Comparison of ENCODE assay signal across 20 cellular contexts in the genomic region with DNA sequence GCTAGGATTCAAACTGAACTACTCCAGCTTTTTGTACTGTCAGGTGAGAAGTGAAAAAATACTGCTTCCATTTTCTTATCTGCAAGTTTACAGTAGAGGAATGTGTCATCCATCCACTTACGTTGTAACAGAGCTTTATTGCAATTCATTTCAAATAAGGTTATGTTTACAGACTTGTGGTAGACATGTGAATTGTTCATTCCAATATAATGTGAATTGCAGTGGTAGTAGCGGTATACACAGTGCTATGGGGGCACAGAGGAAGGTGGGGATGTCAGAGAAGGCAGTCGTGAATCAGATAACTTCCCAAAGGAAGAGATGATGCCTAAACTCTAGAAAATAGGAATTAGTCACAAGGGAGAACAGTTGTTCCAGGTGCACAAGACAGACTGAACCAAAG. TPM values are rescaled to one million over a fixed set of nuclear protein-coding genes. Genes with fewer than 3 reads are reported as not detected.
DNase-seq lines count a peak whose midpoint lies in the region; ATAC-seq, FAIRE-seq and TF ChIP-seq lines count a peak whose summit lies in the region.
"Had no signal": no experiment of that assay in that cellular context is flagged by ENCODE, and none has a peak within 500 bp of the region (broad histone marks: within the 10 kb centered on the region; RNA-seq: fewer than 3 reads in every experiment).

No MANE protein-coding gene starts in this region.

- no peaks in the 10 kb centered on the region for H3K9me2 ChIP-seq in hepatocyte (replicated peaks; ENCODE audit: insufficient read depth)

- ATAC-seq in WTC11 = no peak
- ATAC-seq: activated CD4-positive, CD25-positive, alpha-beta regulatory T cell treated with anti-CD3 and anti-CD28 coated beads, Interleukin-2, amount 50 U/mL, for 24 hours; activated T-helper 17 cell treated with anti-CD3 and anti-CD28 coated beads, Interleukin-2, amount 50 U/mL, for 72 hours; heart left ventricle; naive thymus-derived CD4-positive, alpha-beta T cell had no signal

- no peaks in the 10 kb centered on the region for H3K9me3 Mint-ChIP-seq in astrocyte (ENCODE audit: unreplicated experiment)
- no peaks in the 10 kb centered on the region for H3K9me3 Mint-ChIP-seq in WTC11
- H3K9me3 Mint-ChIP-seq in activated T-helper 2 cell treated with anti-CD3 and anti-CD28 coated beads, Interferon-gamma antibody, Interleukin-2, Interleukin-4, amounts not matched to agents 10 μg/mL and 5 μg/mL and 100 μg/mL, durations not matched to agents 14 hours and 24 hours and 36 hours = no peaks in the 10 kb centered on the region
- H3K9me3 Mint-ChIP-seq: activated T-helper 17 cell treated with anti-CD3 and anti-CD28 coated beads, Interleukin-2, amount 50 U/mL, for 72 hours; naive thymus-derived CD4-positive, alpha-beta T cell had no signal

- TF ChIP-seq CTCF in AG10803 (conservative IDR thresholded peaks at IDR 0.05; ENCODE audit: low read length) (no peak), HEK293 (tag by site-specific recombination; IDR thresholded peaks at IDR 0.05) (no peak), astrocyte (IDR thresholded peaks at IDR 0.05; ENCODE audit: insufficient read depth, low read depth, low read length) (peak; percentile 8), hepatocyte (IDR thresholded peaks at IDR 0.05; ENCODE audit: poor library complexity) (no peak), WTC11 (IDR thresholded peaks at IDR 0.05) (no peak), kidney (IDR thresholded peaks at IDR 0.05; ENCODE audit: borderline replicate concordance, extremely low read depth, insufficient read depth) (no peak)

- no peak overlapping the region for H2AFZ ChIP-seq in astrocyte (ENCODE audit: low read depth, low read length)
- no peak overlapping the region for H2AFZ ChIP-seq in hepatocyte
- H2AFZ ChIP-seq: parathyroid adenoma had no signal

- H3K27me3 Mint-ChIP-seq in astrocyte (ENCODE audit: low read depth, unreplicated experiment) = no peaks in the 10 kb centered on the region
- H3K27me3 Mint-ChIP-seq in WTC11 (ENCODE audit: low read depth) = no peaks in the 10 kb centered on the region
- H3K27me3 Mint-ChIP-seq in activated T-helper 2 cell treated with anti-CD3 and anti-CD28 coated beads, Interferon-gamma antibody, Interleukin-2, Interleukin-4, amounts not matched to agents 10 μg/mL and 5 μg/mL and 100 μg/mL, durations not matched to agents 14 hours and 24 hours and 36 hours (ENCODE audit: low read depth) = no peaks in the 10 kb centered on the region
- H3K27me3 Mint-ChIP-seq: activated T-helper 17 cell treated with anti-CD3 and anti-CD28 coated beads, Interleukin-2, amount 50 U/mL, for 72 hours; naive thymus-derived CD4-positive, alpha-beta T cell had no signal

- H3K27ac ChIP-seq in HEK293 (ENCODE audit: extremely low read depth, low read depth, low read length) (no peak overlapping the region), astrocyte (ENCODE audit: low read depth, low read length) (peak overlapping the region; percentile 75), hepatocyte (no peak overlapping the region), kidney (ENCODE audit: low read depth in 2 of 2, low read length in 2 of 2) (no peak overlapping the region)
- H3K27ac ChIP-seq: coronary artery, heart left ventricle, parathyroid adenoma had no signal

- peak overlapping the region; percentile 1 for H3K27ac Mint-ChIP-seq in astrocyte (ENCODE audit: unreplicated experiment)
- no peak overlapping the region for H3K27ac Mint-ChIP-seq in WTC11
- no peak overlapping the region for H3K27ac Mint-ChIP-seq in activated T-helper 2 cell treated with anti-CD3 and anti-CD28 coated beads, Interferon-gamma antibody, Interleukin-2, Interleukin-4, amounts not matched to agents 10 μg/mL and 5 μg/mL and 100 μg/mL, durations not matched to agents 14 hours and 24 hours and 36 hours
- H3K27ac Mint-ChIP-seq: activated T-helper 17 cell treated with anti-CD3 and anti-CD28 coated beads, Interleukin-2, amount 50 U/mL, for 72 hours had no signal

- CTCF ChIA-PET in HEK293 (lab: Yijun Ruan, JAX) (interaction anchor here (0.7 to 1.9 kb wide), 3 partner anchors 16 to 679 kb away, joined by 4 to 6 read pairs (median 5); a partner anchor contains a TSS), WTC11 (lab: Charles Lee) (no interaction called here)

- POLR2A ChIA-PET in HEK293 (lab: Yijun Ruan, JAX) (no interaction called here), WTC11 (lab: Charles Lee) (no interaction called here)

- H3K4me2 ChIP-seq in astrocyte (ENCODE audit: low read length) (no peak overlapping the region), hepatocyte (no peak overlapping the region)

- H3K36me3 ChIP-seq in HEK293 (ENCODE audit: control insufficient read depth in 2 of 2, insufficient read depth in 1 of 2, low read length in 2 of 2) = peaks cover 0 to 82% of the 10 kb centered on the region in 2 experiments; a peak in 2 of 3 replicates
- peaks cover 30% of the 10 kb centered on the region for H3K36me3 ChIP-seq in astrocyte (ENCODE audit: insufficient read depth, low read length)
- no peaks in the 10 kb centered on the region for H3K36me3 ChIP-seq in hepatocyte (replicated peaks; ENCODE audit: insufficient read depth, low read depth)
- H3K36me3 ChIP-seq in kidney (ENCODE audit: control insufficient read depth in 1 of 2, insufficient read depth in 2 of 2, low read length in 2 of 2) = peaks cover 20 to 24% of the 10 kb centered on the region in 2 donors

- H3K4me3 ChIP-seq in AG10803 (ENCODE audit: low read length) = no peak overlapping the region
- H3K4me3 ChIP-seq in HEK293 (ENCODE audit: low read depth, low read length) = no peak overlapping the region
- H3K4me3 ChIP-seq in astrocyte (ENCODE audit: insufficient read depth, low read depth, low read length) = no peak overlapping the region
- no peak overlapping the region for H3K4me3 ChIP-seq in hepatocyte
- H3K4me3 ChIP-seq in kidney (ENCODE audit: low read length in 2 of 2) = no peak overlapping the region
- H3K4me3 ChIP-seq: coronary artery, heart left ventricle had no signal

- H3K79me2 ChIP-seq in astrocyte (ENCODE audit: insufficient read depth, low read length) (no peaks in the 10 kb centered on the region), hepatocyte (peaks cover 3% of the 10 kb centered on the region)
- H3K79me2 ChIP-seq: parathyroid adenoma had no signal

- H3K4me1 ChIP-seq in HEK293 (ENCODE audit: control insufficient read depth, insufficient read depth, low read length) (no peaks in the 10 kb centered on the region), astrocyte (ENCODE audit: insufficient read depth, low read length) (peaks cover 38% of the 10 kb centered on the region), hepatocyte (ENCODE audit: insufficient read depth) (peaks cover 4% of the 10 kb centered on the region), kidney (ENCODE audit: control insufficient read depth in 1 of 2, insufficient read depth in 1 of 2, low read depth in 1 of 2, low read length in 2 of 2) (no peaks in the 10 kb centered on the region)
- H3K4me1 ChIP-seq: parathyroid adenoma had no signal

- H3K36me3 Mint-ChIP-seq in astrocyte (ENCODE audit: low read depth, unreplicated experiment) (peaks cover 10% of the 10 kb centered on the region), WTC11 (peaks cover 53% of the 10 kb centered on the region)
- H3K36me3 Mint-ChIP-seq in activated T-helper 2 cell treated with anti-CD3 and anti-CD28 coated beads, Interferon-gamma antibody, Interleukin-2, Interleukin-4, amounts not matched to agents 10 μg/mL and 5 μg/mL and 100 μg/mL, durations not matched to agents 14 hours and 24 hours and 36 hours (ENCODE audit: low read depth) = peaks cover 72% of the 10 kb centered on the region

- peak overlapping the region; percentile 11 for H3K9ac ChIP-seq in astrocyte (ENCODE audit: low read length)
- no peak overlapping the region for H3K9ac ChIP-seq in kidney (ENCODE audit: low read length in 2 of 2)
- H3K9ac ChIP-seq: parathyroid adenoma had no signal

- no peak overlapping the region for H3K4me3 Mint-ChIP-seq in astrocyte (ENCODE audit: unreplicated experiment)
- no peak overlapping the region for H3K4me3 Mint-ChIP-seq in WTC11
- no peak overlapping the region for H3K4me3 Mint-ChIP-seq in activated T-helper 2 cell treated with anti-CD3 and anti-CD28 coated beads, Interferon-gamma antibody, Interleukin-2, Interleukin-4, amounts not matched to agents 10 μg/mL and 5 μg/mL and 100 μg/mL, durations not matched to agents 14 hours and 24 hours and 36 hours (ENCODE audit: low read depth)
- H3K4me3 Mint-ChIP-seq: activated T-helper 17 cell treated with anti-CD3 and anti-CD28 coated beads, Interleukin-2, amount 50 U/mL, for 72 hours; naive thymus-derived CD4-positive, alpha-beta T cell had no signal

- FAIRE-seq in astrocyte (lab: Jason Lieb, UNC) = peak; percentile 96
- FAIRE-seq in kidney (lab: Jason Lieb, UNC) = no peak

- H3K27me3 ChIP-seq in astrocyte (ENCODE audit: insufficient read depth, low read length) = no peaks in the 10 kb centered on the region
- no peaks in the 10 kb centered on the region for H3K27me3 ChIP-seq in hepatocyte
- H3K27me3 ChIP-seq: heart left ventricle had no signal

- intact Hi-C loops in activated T-helper 2 cell treated with anti-CD3 and anti-CD28 coated beads, Interferon-gamma antibody, Interleukin-2, Interleukin-4, amounts not matched to agents 10 μg/mL and 5 μg/mL and 100 μg/mL, durations not matched to agents 14 hours and 24 hours and 36 hours (cut with micrococcal nuclease) = no loop called here
- intact Hi-C loops in kidney (cut with DNase I) = no loop called here

- H4K20me1 ChIP-seq in astrocyte (ENCODE audit: insufficient read depth, low read length) (no peaks in the 10 kb centered on the region), hepatocyte (ENCODE audit: insufficient read depth, poor library complexity, severe bottlenecking) (no peaks in the 10 kb centered on the region)

- H3K9me3 ChIP-seq in HEK293 (ENCODE audit: control insufficient read depth, insufficient read depth, low read depth, low read length) (no peaks in the 10 kb centered on the region), astrocyte (ENCODE audit: insufficient read depth, low read depth, low read length) (no peaks in the 10 kb centered on the region), hepatocyte (ENCODE audit: low read depth) (no peaks in the 10 kb centered on the region), kidney (ENCODE audit: control insufficient read depth in 1 of 2, low read length in 2 of 2) (no peaks in the 10 kb centered on the region)
- H3K9me3 ChIP-seq: heart left ventricle had no signal

- peaks cover 33% of the 10 kb centered on the region for H3K4me1 Mint-ChIP-seq in astrocyte (ENCODE audit: low read depth, unreplicated experiment)
- H3K4me1 Mint-ChIP-seq in WTC11 = no peaks in the 10 kb centered on the region
- peaks cover 5% of the 10 kb centered on the region for H3K4me1 Mint-ChIP-seq in activated T-helper 2 cell treated with anti-CD3 and anti-CD28 coated beads, Interferon-gamma antibody, Interleukin-2, Interleukin-4, amounts not matched to agents 10 μg/mL and 5 μg/mL and 100 μg/mL, durations not matched to agents 14 hours and 24 hours and 36 hours (ENCODE audit: low read depth)

- WGBS in hepatocyte (ENCODE audit: low lambda C conversion rate, missing lambda C conversion rate) = 67% methylated on average over 3 of the region's 3 CpGs

- DNase-seq in AG10803 (ENCODE audit: low read depth) (peak; percentile 16), astrocyte (ENCODE audit: low read depth) (peak; percentile 87), hepatocyte (ENCODE audit: low spot score) (peak; percentile 4), WTC11 (ENCODE audit: low spot score) (no peak), germinal center (ENCODE audit: low spot score) (no peak), kidney (no peak)
- no peak for DNase-seq in activated T-helper 2 cell treated with anti-CD3 and anti-CD28 coated beads, Interferon-gamma antibody, Interleukin-2, Interleukin-4, amounts not matched to agents 10 μg/mL and 5 μg/mL and 100 μg/mL, durations not matched to agents 14 hours and 24 hours and 36 hours (ENCODE audit: low spot score)
- DNase-seq: DMS79 treated with DMSO at 0.1 percent for 48 hours; erythroblast; heart left ventricle; Kasumi-1; naive thymus-derived CD4-positive, alpha-beta T cell; NCI-H1105 treated with DMSO at 0.1 percent for 48 hours; OCI-M1; stimulated activated CD4-positive, alpha-beta T cell treated with anti-CD3 and anti-CD28 coated beads, Interleukin-2, amount 100 ng/mL, for 24 hours had no signal

RNA-seq across cellular contexts. Expression of a gene that starts 42.5 kb away (rescaled TPM):
- total RNA-seq in astrocyte (23.4 and 23.5 TPM in 2 replicates), hepatocyte (48.8 and 52.3 TPM in 2 replicates), WTC11 (2021) (67.6 to 70.7 TPM (median 70.2 TPM) in 3 replicates), kidney (33.4 TPM)
- polyA plus RNA-seq in hepatocyte (36.8 and 40.5 TPM in 2 replicates), kidney (ENCODE audit: insufficient read depth, low read depth, low replicate concordance) (14.9 TPM)
- 88.3 and 94.5 TPM in 2 replicates for total RNA-seq in activated T-helper 2 cell treated with anti-CD3 and anti-CD28 coated beads, Interferon-gamma antibody, Interleukin-2, Interleukin-4, amounts not matched to agents 10 μg/mL and 5 μg/mL and 100 μg/mL, durations not matched to agents 14 hours and 24 hours and 36 hours

RNA-seq across cellular contexts. Expression of a gene that starts 43.2 kb away (rescaled TPM):
- total RNA-seq in astrocyte (19.7 and 26.1 TPM in 2 replicates), hepatocyte (20.2 and 32.0 TPM in 2 replicates), WTC11 (2021) (30.0 to 32.0 TPM (median 30.0 TPM) in 3 replicates), kidney (26.5 TPM)
- polyA plus RNA-seq in hepatocyte (15.6 and 20.2 TPM in 2 replicates), kidney (ENCODE audit: insufficient read depth, low read depth, low replicate concordance) (3.9 TPM)
- 46.6 and 49.7 TPM in 2 replicates for total RNA-seq in activated T-helper 2 cell treated with anti-CD3 and anti-CD28 coated beads, Interferon-gamma antibody, Interleukin-2, Interleukin-4, amounts not matched to agents 10 μg/mL and 5 μg/mL and 100 μg/mL, durations not matched to agents 14 hours and 24 hours and 36 hours

Comparison
In these comparisons a context has a peak if more than half of its experiments do, and no peak if none do; other contexts are left out.
1. DNase-seq: peak in AG10803 (single experiment), astrocyte (single experiment) and hepatocyte (single experiment); none in WTC11 (single experiment), germinal center (single experiment), activated T-helper 2 cell treated with anti-CD3 and anti-CD28 coated beads, Interferon-gamma antibody, Interleukin-2, Interleukin-4, amounts not matched to agents 10 μg/mL and 5 μg/mL and 100 μg/mL, durations not matched to agents 14 hours and 24 hours and 36 hours (single experiment) and kidney (single experiment).